In the genomic region with DNA sequence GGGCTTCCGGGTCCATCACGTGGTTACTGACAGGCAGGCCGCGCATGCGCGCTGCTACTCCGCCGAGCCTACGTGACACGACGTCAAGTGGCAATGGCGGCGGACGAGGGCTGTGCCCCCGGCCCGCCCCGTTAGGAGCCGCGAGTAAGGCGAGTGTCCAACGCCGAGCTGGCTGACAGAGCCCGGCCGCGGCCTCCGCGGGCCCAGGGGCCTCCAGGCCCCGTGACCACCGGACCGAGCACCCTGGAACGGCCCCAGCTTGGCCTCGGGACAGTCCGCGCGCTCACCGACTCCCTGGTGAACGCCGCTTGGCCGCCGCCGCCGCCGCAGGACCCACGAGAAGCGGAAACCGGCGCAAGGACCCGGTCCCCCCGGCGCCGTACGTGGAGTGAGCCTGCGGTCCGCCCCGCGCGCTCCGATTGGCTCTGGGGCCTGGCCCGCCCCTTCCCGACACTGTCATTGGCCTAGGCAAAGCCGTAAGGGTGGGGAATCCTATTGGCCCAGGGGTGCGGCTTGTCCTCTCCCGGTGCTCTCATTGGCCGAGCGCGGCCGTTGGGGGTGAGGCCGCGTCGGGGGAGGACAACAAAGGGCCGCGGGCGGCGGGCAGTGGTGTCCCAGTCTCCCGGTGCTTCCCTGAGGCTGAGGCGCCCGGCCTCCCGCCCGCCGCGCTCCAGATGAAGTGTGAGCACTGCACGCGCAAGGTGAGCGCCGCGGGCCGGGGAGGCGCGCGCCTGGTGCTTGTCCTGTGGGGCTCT, we compare ENCODE assay signal across 1 cellular context.
TF ChIP-seq lines count a peak whose summit lies in the region.

A gene (plus strand): TSS at position 612 of the 755 bp plus-strand sequence. CDS start 63 bp downstream, at position 675.

TF ChIP-seq in K562, 482 proteins besides CTCF, POLR2A, EP300 and RAD21 (continued from another document and continues in another):
- TF ChIP-seq, protein P1, sequence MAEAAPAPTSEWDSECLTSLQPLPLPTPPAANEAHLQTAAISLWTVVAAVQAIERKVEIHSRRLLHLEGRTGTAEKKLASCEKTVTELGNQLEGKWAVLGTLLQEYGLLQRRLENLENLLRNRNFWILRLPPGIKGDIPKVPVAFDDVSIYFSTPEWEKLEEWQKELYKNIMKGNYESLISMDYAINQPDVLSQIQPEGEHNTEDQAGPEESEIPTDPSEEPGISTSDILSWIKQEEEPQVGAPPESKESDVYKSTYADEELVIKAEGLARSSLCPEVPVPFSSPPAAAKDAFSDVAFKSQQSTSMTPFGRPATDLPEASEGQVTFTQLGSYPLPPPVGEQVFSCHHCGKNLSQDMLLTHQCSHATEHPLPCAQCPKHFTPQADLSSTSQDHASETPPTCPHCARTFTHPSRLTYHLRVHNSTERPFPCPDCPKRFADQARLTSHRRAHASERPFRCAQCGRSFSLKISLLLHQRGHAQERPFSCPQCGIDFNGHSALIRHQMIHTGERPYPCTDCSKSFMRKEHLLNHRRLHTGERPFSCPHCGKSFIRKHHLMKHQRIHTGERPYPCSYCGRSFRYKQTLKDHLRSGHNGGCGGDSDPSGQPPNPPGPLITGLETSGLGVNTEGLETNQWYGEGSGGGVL (CRISPR knock-in tag; IDR thresholded peaks at IDR 0.05) = no peak
- no peak for TF ChIP-seq ARHGAP35 (IDR thresholded peaks at IDR 0.05; ENCODE audit: partially characterized antibody)
- peak; percentile 97 for TF ChIP-seq EP400 (IDR thresholded peaks at IDR 0.05)
- peak; percentile 95 for TF ChIP-seq GTF2E2 (tag; IDR thresholded peaks at IDR 0.05)
- peak; percentile 87 for TF ChIP-seq ESRRA (IDR thresholded peaks at IDR 0.05; ENCODE audit: borderline replicate concordance, low read depth)
- TF ChIP-seq, protein P2, sequence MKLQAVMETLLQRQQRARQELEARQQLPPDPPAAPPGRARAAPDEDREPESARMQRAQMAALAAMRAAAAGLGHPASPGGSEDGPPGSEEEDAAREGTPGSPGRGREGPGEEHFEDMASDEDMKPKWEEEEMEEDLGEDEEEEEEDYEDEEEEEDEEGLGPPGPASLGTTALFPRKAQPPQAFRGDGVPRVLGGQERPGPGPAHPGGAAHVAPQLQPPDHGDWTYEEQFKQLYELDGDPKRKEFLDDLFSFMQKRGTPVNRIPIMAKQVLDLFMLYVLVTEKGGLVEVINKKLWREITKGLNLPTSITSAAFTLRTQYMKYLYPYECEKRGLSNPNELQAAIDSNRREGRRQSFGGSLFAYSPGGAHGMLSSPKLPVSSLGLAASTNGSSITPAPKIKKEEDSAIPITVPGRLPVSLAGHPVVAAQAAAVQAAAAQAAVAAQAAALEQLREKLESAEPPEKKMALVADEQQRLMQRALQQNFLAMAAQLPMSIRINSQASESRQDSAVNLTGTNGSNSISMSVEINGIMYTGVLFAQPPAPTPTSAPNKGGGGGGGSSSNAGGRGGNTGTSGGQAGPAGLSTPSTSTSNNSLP (IDR thresholded peaks at IDR 0.05; ENCODE audit: borderline replicate concordance, low read depth, low read length) = no peak
- TF ChIP-seq NFIC (IDR thresholded peaks at IDR 0.05) = peak; percentile 59
- TF ChIP-seq, protein P3, sequence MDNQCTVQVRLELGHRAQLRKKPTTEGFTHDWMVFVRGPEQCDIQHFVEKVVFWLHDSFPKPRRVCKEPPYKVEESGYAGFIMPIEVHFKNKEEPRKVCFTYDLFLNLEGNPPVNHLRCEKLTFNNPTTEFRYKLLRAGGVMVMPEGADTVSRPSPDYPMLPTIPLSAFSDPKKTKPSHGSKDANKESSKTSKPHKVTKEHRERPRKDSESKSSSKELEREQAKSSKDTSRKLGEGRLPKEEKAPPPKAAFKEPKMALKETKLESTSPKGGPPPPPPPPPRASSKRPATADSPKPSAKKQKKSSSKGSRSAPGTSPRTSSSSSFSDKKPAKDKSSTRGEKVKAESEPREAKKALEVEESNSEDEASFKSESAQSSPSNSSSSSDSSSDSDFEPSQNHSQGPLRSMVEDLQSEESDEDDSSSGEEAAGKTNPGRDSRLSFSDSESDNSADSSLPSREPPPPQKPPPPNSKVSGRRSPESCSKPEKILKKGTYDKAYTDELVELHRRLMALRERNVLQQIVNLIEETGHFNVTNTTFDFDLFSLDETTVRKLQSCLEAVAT (IDR thresholded peaks at IDR 0.05) = peak; percentile 48 to 83; a peak in 2 of 4 replicates
- TF ChIP-seq EHMT2 (IDR thresholded peaks at IDR 0.05) = no peak
- peak; percentile 62; the same call in 1 of the 2 replicates for TF ChIP-seq ZBTB7A (IDR thresholded peaks at IDR 0.05; ENCODE audit: borderline replicate concordance, control insufficient read depth, low read depth, low read length)
- 0 out of 2 replicates have a peak, but pooled peaks have one; percentile 51 for TF ChIP-seq HIVEP1 (CRISPR knock-in tag; IDR thresholded peaks at IDR 0.05)
- TF ChIP-seq, protein P4, sequence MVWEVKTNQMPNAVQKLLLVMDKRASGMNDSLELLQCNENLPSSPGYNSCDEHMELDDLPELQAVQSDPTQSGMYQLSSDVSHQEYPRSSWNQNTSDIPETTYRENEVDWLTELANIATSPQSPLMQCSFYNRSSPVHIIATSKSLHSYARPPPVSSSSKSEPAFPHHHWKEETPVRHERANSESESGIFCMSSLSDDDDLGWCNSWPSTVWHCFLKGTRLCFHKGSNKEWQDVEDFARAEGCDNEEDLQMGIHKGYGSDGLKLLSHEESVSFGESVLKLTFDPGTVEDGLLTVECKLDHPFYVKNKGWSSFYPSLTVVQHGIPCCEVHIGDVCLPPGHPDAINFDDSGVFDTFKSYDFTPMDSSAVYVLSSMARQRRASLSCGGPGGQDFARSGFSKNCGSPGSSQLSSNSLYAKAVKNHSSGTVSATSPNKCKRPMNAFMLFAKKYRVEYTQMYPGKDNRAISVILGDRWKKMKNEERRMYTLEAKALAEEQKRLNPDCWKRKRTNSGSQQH (CRISPR knock-in tag; IDR thresholded peaks at IDR 0.05) = 0 out of 2 replicates have a peak, but pooled peaks have one; percentile 14
- no peak for TF ChIP-seq ZNF143 (CRISPR knock-in tag; IDR thresholded peaks at IDR 0.05)
- TF ChIP-seq, protein P5, sequence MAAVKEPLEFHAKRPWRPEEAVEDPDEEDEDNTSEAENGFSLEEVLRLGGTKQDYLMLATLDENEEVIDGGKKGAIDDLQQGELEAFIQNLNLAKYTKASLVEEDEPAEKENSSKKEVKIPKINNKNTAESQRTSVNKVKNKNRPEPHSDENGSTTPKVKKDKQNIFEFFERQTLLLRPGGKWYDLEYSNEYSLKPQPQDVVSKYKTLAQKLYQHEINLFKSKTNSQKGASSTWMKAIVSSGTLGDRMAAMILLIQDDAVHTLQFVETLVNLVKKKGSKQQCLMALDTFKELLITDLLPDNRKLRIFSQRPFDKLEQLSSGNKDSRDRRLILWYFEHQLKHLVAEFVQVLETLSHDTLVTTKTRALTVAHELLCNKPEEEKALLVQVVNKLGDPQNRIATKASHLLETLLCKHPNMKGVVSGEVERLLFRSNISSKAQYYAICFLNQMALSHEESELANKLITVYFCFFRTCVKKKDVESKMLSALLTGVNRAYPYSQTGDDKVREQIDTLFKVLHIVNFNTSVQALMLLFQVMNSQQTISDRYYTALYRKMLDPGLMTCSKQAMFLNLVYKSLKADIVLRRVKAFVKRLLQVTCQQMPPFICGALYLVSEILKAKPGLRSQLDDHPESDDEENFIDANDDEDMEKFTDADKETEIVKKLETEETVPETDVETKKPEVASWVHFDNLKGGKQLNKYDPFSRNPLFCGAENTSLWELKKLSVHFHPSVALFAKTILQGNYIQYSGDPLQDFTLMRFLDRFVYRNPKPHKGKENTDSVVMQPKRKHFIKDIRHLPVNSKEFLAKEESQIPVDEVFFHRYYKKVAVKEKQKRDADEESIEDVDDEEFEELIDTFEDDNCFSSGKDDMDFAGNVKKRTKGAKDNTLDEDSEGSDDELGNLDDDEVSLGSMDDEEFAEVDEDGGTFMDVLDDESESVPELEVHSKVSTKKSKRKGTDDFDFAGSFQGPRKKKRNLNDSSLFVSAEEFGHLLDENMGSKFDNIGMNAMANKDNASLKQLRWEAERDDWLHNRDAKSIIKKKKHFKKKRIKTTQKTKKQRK (IDR thresholded peaks at IDR 0.05; ENCODE audit: borderline replicate concordance, low read depth, low read length) = 0 out of 2 replicates have a peak, but pooled peaks have one; percentile 17
- TF ChIP-seq BACH1 (tag; IDR thresholded peaks at IDR 0.05) = no peak
- no peak for TF ChIP-seq ARID1B (IDR thresholded peaks at IDR 0.05)
- no peak for TF ChIP-seq TEAD2 (tag; IDR thresholded peaks at IDR 0.05)
- TF ChIP-seq, protein P6, sequence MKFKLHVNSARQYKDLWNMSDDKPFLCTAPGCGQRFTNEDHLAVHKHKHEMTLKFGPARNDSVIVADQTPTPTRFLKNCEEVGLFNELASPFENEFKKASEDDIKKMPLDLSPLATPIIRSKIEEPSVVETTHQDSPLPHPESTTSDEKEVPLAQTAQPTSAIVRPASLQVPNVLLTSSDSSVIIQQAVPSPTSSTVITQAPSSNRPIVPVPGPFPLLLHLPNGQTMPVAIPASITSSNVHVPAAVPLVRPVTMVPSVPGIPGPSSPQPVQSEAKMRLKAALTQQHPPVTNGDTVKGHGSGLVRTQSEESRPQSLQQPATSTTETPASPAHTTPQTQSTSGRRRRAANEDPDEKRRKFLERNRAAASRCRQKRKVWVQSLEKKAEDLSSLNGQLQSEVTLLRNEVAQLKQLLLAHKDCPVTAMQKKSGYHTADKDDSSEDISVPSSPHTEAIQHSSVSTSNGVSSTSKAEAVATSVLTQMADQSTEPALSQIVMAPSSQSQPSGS (CRISPR knock-in tag; IDR thresholded peaks at IDR 0.05) = no peak
- TF ChIP-seq TRIM28 (IDR thresholded peaks at IDR 0.05) = no peak
- TF ChIP-seq, protein P7, sequence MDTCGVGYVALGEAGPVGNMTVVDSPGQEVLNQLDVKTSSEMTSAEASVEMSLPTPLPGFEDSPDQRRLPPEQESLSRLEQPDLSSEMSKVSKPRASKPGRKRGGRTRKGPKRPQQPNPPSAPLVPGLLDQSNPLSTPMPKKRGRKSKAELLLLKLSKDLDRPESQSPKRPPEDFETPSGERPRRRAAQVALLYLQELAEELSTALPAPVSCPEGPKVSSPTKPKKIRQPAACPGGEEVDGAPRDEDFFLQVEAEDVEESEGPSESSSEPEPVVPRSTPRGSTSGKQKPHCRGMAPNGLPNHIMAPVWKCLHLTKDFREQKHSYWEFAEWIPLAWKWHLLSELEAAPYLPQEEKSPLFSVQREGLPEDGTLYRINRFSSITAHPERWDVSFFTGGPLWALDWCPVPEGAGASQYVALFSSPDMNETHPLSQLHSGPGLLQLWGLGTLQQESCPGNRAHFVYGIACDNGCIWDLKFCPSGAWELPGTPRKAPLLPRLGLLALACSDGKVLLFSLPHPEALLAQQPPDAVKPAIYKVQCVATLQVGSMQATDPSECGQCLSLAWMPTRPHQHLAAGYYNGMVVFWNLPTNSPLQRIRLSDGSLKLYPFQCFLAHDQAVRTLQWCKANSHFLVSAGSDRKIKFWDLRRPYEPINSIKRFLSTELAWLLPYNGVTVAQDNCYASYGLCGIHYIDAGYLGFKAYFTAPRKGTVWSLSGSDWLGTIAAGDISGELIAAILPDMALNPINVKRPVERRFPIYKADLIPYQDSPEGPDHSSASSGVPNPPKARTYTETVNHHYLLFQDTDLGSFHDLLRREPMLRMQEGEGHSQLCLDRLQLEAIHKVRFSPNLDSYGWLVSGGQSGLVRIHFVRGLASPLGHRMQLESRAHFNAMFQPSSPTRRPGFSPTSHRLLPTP (IDR thresholded peaks at IDR 0.05; ENCODE audit: borderline replicate concordance, extremely low read depth, insufficient read length) = no peak
- TF ChIP-seq RBM25 (IDR thresholded peaks at IDR 0.05; ENCODE audit: low read depth, low read length, severe bottlenecking) = peak; percentile 100
- TF ChIP-seq SUPT5H (IDR thresholded peaks at IDR 0.05) = peak; percentile 97
- TF ChIP-seq, protein P8, sequence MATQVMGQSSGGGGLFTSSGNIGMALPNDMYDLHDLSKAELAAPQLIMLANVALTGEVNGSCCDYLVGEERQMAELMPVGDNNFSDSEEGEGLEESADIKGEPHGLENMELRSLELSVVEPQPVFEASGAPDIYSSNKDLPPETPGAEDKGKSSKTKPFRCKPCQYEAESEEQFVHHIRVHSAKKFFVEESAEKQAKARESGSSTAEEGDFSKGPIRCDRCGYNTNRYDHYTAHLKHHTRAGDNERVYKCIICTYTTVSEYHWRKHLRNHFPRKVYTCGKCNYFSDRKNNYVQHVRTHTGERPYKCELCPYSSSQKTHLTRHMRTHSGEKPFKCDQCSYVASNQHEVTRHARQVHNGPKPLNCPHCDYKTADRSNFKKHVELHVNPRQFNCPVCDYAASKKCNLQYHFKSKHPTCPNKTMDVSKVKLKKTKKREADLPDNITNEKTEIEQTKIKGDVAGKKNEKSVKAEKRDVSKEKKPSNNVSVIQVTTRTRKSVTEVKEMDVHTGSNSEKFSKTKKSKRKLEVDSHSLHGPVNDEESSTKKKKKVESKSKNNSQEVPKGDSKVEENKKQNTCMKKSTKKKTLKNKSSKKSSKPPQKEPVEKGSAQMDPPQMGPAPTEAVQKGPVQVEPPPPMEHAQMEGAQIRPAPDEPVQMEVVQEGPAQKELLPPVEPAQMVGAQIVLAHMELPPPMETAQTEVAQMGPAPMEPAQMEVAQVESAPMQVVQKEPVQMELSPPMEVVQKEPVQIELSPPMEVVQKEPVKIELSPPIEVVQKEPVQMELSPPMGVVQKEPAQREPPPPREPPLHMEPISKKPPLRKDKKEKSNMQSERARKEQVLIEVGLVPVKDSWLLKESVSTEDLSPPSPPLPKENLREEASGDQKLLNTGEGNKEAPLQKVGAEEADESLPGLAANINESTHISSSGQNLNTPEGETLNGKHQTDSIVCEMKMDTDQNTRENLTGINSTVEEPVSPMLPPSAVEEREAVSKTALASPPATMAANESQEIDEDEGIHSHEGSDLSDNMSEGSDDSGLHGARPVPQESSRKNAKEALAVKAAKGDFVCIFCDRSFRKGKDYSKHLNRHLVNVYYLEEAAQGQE (CRISPR knock-in tag; IDR thresholded peaks at IDR 0.05; ENCODE audit: low read depth) = peak; percentile 80
- TF ChIP-seq, protein P9, sequence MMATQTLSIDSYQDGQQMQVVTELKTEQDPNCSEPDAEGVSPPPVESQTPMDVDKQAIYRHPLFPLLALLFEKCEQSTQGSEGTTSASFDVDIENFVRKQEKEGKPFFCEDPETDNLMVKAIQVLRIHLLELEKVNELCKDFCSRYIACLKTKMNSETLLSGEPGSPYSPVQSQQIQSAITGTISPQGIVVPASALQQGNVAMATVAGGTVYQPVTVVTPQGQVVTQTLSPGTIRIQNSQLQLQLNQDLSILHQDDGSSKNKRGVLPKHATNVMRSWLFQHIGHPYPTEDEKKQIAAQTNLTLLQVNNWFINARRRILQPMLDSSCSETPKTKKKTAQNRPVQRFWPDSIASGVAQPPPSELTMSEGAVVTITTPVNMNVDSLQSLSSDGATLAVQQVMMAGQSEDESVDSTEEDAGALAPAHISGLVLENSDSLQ (IDR thresholded peaks at IDR 0.05) = peak; percentile 94
- TF ChIP-seq, protein P10, sequence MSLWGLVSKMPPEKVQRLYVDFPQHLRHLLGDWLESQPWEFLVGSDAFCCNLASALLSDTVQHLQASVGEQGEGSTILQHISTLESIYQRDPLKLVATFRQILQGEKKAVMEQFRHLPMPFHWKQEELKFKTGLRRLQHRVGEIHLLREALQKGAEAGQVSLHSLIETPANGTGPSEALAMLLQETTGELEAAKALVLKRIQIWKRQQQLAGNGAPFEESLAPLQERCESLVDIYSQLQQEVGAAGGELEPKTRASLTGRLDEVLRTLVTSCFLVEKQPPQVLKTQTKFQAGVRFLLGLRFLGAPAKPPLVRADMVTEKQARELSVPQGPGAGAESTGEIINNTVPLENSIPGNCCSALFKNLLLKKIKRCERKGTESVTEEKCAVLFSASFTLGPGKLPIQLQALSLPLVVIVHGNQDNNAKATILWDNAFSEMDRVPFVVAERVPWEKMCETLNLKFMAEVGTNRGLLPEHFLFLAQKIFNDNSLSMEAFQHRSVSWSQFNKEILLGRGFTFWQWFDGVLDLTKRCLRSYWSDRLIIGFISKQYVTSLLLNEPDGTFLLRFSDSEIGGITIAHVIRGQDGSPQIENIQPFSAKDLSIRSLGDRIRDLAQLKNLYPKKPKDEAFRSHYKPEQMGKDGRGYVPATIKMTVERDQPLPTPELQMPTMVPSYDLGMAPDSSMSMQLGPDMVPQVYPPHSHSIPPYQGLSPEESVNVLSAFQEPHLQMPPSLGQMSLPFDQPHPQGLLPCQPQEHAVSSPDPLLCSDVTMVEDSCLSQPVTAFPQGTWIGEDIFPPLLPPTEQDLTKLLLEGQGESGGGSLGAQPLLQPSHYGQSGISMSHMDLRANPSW (CRISPR knock-in tag; IDR thresholded peaks at IDR 0.05) = no peak
